11 cellular contexts compared by ENCODE assay signal in the genomic region with DNA sequence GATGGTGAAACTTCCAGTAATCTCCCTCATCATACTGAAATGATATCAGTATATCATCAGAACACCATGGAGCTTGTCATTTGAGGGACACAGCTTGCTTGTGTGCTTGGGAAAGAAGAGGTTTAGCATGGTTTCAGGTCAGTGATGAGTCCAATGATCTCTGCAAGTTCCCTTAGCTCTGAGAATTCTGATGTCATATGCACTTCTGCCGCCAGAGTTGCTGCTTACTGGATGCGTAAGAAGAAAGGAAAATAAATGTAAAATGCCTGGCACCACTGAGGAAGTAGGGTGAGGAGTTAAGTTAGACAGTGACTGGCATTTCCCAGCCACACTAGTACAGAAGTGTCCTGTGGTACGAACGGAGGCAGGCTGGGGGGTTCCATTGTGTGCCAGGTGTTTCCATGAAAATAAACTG. TPM values are rescaled to one million over a fixed set of nuclear protein-coding genes. Genes with fewer than 3 reads are reported as not detected.
DNase-seq lines count a peak whose midpoint lies in the region; ATAC-seq, FAIRE-seq and TF ChIP-seq lines count a peak whose summit lies in the region.
"Had no signal": no experiment of that assay in that cellular context is flagged by ENCODE, and none has a peak within 500 bp of the region (broad histone marks: within the 10 kb centered on the region; RNA-seq: fewer than 3 reads in every experiment).

No MANE protein-coding gene starts in this region.

- H4K20me1 ChIP-seq in HepG2 (ENCODE audit: insufficient read depth, low read length) = no peaks in the 10 kb centered on the region
- H4K20me1 ChIP-seq in GM12878 (ENCODE audit: control insufficient read depth, insufficient read depth) = no peaks in the 10 kb centered on the region

- 75% methylated on average over 4 of the region's 4 CpGs for WGBS in liver
- 65% methylated on average over 4 of the region's 4 CpGs for WGBS in HepG2 (ENCODE audit: low lambda C conversion rate)
- WGBS in GM12878 (ENCODE audit: insufficient coverage, insufficient replicate concordance, low lambda C conversion rate, missing lambda C conversion rate) = 84% methylated on average over 4 of the region's 4 CpGs

- ATAC-seq in HepG2 = no peak
- no peak for ATAC-seq in GM12878

- H2AFZ ChIP-seq in HepG2 (ENCODE audit: low read length) (no peak overlapping the region), GM12878 (ENCODE audit: control insufficient read depth, low read depth, low read length) (no peak overlapping the region)
- H2AFZ ChIP-seq: neural progenitor cell had no signal

- FAIRE-seq in HepG2 (lab: Jason Lieb, UNC) (no peak), GM12878 (lab: Jason Lieb, UNC) (no peak)
- FAIRE-seq: frontal cortex had no signal

- H3K9ac ChIP-seq in liver (ENCODE audit: low read depth in 1 of 2, low read length in 2 of 2) = no peak overlapping the region
- H3K9ac ChIP-seq in HepG2 (ENCODE audit: insufficient read depth, low read depth, low read length) = no peak overlapping the region
- H3K9ac ChIP-seq in GM12878 (ENCODE audit: control insufficient read depth, insufficient read depth, low read length) = 0 out of 2 replicates have a peak overlapping the region, but pooled peaks have one; percentile 9
- H3K9ac ChIP-seq in mucosa of rectum (ENCODE audit: low read depth in 1 of 2, low read length in 2 of 2) = no peak overlapping the region
- H3K9ac ChIP-seq: neural progenitor cell had no signal

- no peaks in the 10 kb centered on the region for H3K27me3 ChIP-seq in liver (ENCODE audit: control insufficient read depth in 4 of 4, insufficient read depth in 4 of 4, low read length in 3 of 4)
- H3K27me3 ChIP-seq in HepG2 (ENCODE audit: control insufficient read depth in 1 of 2, insufficient read depth in 2 of 2, low read length in 2 of 2) = peaks cover 0 to 1% of the 10 kb centered on the region in 2 experiments; a peak in 1 of 5 replicates
- H3K27me3 ChIP-seq in GM12878 (replicated peaks in 1 of 2; ENCODE audit: control insufficient read depth in 2 of 2, insufficient read depth in 2 of 2, low read length in 1 of 2) = no peaks in the 10 kb centered on the region
- no peaks in the 10 kb centered on the region for H3K27me3 ChIP-seq in mucosa of rectum (ENCODE audit: control insufficient read depth in 2 of 2, insufficient read depth in 2 of 2, low read length in 2 of 2)
- H3K27me3 ChIP-seq in vagina = no peaks in the 10 kb centered on the region
- H3K27me3 ChIP-seq: neural progenitor cell had no signal

- CTCF ChIA-PET in HepG2 (lab: Yijun Ruan, JAX; ENCODE audit: low intra/inter-chr PET ratio, low total read pairs) (no interaction called here), GM12878 (lab: Yijun Ruan, JAX) (interaction anchor here (1.0 to 1.6 kb wide), 4 partner anchors 13 to 45 kb away, joined by 3 to 4 read pairs (median 4); no protein-coding TSS in a partner anchor)

- no peak for TF ChIP-seq EP300 in HepG2 (IDR thresholded peaks at IDR 0.05; ENCODE audit: low read depth in 2 of 2, low read length in 2 of 2)
- TF ChIP-seq EP300 in HepG2 (CRISPR knock-in tag; IDR thresholded peaks at IDR 0.05; ENCODE audit: borderline replicate concordance) = no peak
- no peak for TF ChIP-seq EP300 in GM12878 (IDR thresholded peaks at IDR 0.05; ENCODE audit: borderline replicate concordance in 1 of 2, control insufficient read depth in 1 of 2, low read depth in 2 of 2, low read length in 2 of 2)

- no peak overlapping the region for H3K4me3 ChIP-seq in liver (ENCODE audit: low read depth in 1 of 3, low read length in 3 of 3)
- no peak overlapping the region for H3K4me3 ChIP-seq in HepG2 (replicated peaks in 1 of 3; ENCODE audit: insufficient read depth in 1 of 3, low read depth in 2 of 3, low read length in 3 of 3)
- H3K4me3 ChIP-seq in GM12878 = no peak overlapping the region
- peak overlapping the region in 1 of 2 donors; percentile 23 for H3K4me3 ChIP-seq in mucosa of rectum (ENCODE audit: low read length in 2 of 2)
- H3K4me3 ChIP-seq in vagina = no peak overlapping the region
- H3K4me3 ChIP-seq: neural progenitor cell had no signal

- H3K9me3 ChIP-seq in liver (ENCODE audit: control insufficient read depth in 4 of 4, low read length in 3 of 4) (no peaks in the 10 kb centered on the region), HepG2 (ENCODE audit: low read length) (no peaks in the 10 kb centered on the region), GM12878 (replicated peaks; ENCODE audit: control insufficient read depth, insufficient read depth, low read length) (no peaks in the 10 kb centered on the region; the same call in 2 of the 3 replicates), mucosa of rectum (ENCODE audit: control insufficient read depth in 2 of 2, low read length in 2 of 2) (no peaks in the 10 kb centered on the region), vagina (no peaks in the 10 kb centered on the region)

- TF ChIP-seq POLR2A in HepG2 (IDR thresholded peaks at IDR 0.05; ENCODE audit: insufficient read depth in 1 of 2, low read depth in 2 of 2, low read length in 2 of 2) = no peak
- TF ChIP-seq POLR2A in GM12878 (IDR thresholded peaks at IDR 0.05; ENCODE audit: low read depth, low read length) = no peak
- TF ChIP-seq POLR2A in vagina (IDR thresholded peaks at IDR 0.05) = no peak

- H3K36me3 ChIP-seq in liver (ENCODE audit: control insufficient read depth in 4 of 4, insufficient read depth in 3 of 4, low read depth in 1 of 4, low read length in 3 of 4) (no peaks in the 10 kb centered on the region), HepG2 (replicated peaks in 1 of 2; ENCODE audit: control insufficient read depth in 1 of 2, insufficient read depth in 2 of 2, low read length in 2 of 2) (no peaks in the 10 kb centered on the region), GM12878 (ENCODE audit: control insufficient read depth in 2 of 2, insufficient read depth in 2 of 2, low read length in 1 of 2) (peaks cover 0 to 2% of the 10 kb centered on the region in 2 experiments; a peak in 2 of 4 replicates), mucosa of rectum (ENCODE audit: control insufficient read depth in 2 of 2, insufficient read depth in 2 of 2, low read length in 2 of 2) (no peaks in the 10 kb centered on the region), vagina (no peaks in the 10 kb centered on the region)
- H3K36me3 ChIP-seq: neural progenitor cell had no signal

- TF ChIP-seq RAD21 in liver (IDR thresholded peaks at IDR 0.05) = no peak
- TF ChIP-seq RAD21 in HepG2 (CRISPR knock-in tag; IDR thresholded peaks at IDR 0.05) = no peak
- peak; percentile 5; the same call in 1 of the 2 replicates for TF ChIP-seq RAD21 in GM12878 (IDR thresholded peaks at IDR 0.05; ENCODE audit: insufficient read depth, low read depth, low read length)

- H3K4me1 ChIP-seq in liver (ENCODE audit: control insufficient read depth in 4 of 4, insufficient read depth in 4 of 4, low read length in 3 of 4) = peaks cover 0 to 3% (median 0%) of the 10 kb centered on the region in 4 donors
- H3K4me1 ChIP-seq in HepG2 (ENCODE audit: insufficient read depth, low read length) = no peaks in the 10 kb centered on the region
- peaks cover 66% of the 10 kb centered on the region for H3K4me1 ChIP-seq in GM12878 (ENCODE audit: control insufficient read depth, insufficient read depth, low read length)
- peaks cover 0 to 3% of the 10 kb centered on the region in 2 donors for H3K4me1 ChIP-seq in mucosa of rectum (ENCODE audit: control insufficient read depth in 2 of 2, insufficient read depth in 2 of 2, low read length in 2 of 2)
- H3K4me1 ChIP-seq in vagina = peaks cover 74% of the 10 kb centered on the region
- H3K4me1 ChIP-seq: neural progenitor cell had no signal

- RAD21 ChIA-PET in GM12878 (lab: Charles Lee; ENCODE audit: unreplicated experiment) = interaction anchor here (1.1 to 4.6 kb wide), 7 partner anchors 14 to 98 kb away, joined by 3 to 22 read pairs (median 12); no protein-coding TSS in a partner anchor

- intact Hi-C loops in HepG2 (cut with micrococcal nuclease; ENCODE audit: unreplicated experiment) (no loop called here), GM12878 (cut with micrococcal nuclease; ENCODE audit: unreplicated experiment) (loop anchor here (5.0 kb wide), 2 partner anchors 43 to 93 kb away; no protein-coding TSS in a partner anchor), vagina (cut with DNase I) (no loop called here)

- H3K4me2 ChIP-seq in HepG2 (ENCODE audit: low read depth, low read length) (no peak overlapping the region), GM12878 (ENCODE audit: control insufficient read depth, insufficient read depth) (peak overlapping the region; percentile 57)
- H3K4me2 ChIP-seq: neural progenitor cell had no signal

- H3K27ac ChIP-seq in liver (ENCODE audit: low read depth in 1 of 2, low read length in 2 of 2) = peak overlapping the region; percentile 53 to 67
- no peak overlapping the region for H3K27ac ChIP-seq in HepG2 (ENCODE audit: extremely low read length, insufficient read depth, low read length)
- H3K27ac ChIP-seq in GM12878 (ENCODE audit: control insufficient read depth, insufficient read depth) = peak overlapping the region; percentile 74
- peak overlapping the region; percentile 31 to 61 for H3K27ac ChIP-seq in mucosa of rectum (ENCODE audit: low read depth in 2 of 2, low read length in 2 of 2)
- peak overlapping the region; percentile 62 for H3K27ac ChIP-seq in vagina
- H3K27ac ChIP-seq: neural progenitor cell had no signal

- no TSS peak for BruUV-seq in HepG2 (replicated peaks; lab: Mats Ljungman, UMichigan)
- BruUV-seq in GM12878 (replicated peaks; lab: Mats Ljungman, UMichigan) = no TSS peak

- TF ChIP-seq CTCF in liver (IDR thresholded peaks at IDR 0.05; ENCODE audit: low read depth, low read length, missing input control) (no peak), HepG2 (CRISPR knock-in tag; IDR thresholded peaks at IDR 0.05) (no peak), GM12878 (IDR thresholded peaks at IDR 0.05 in 2 of 3, conservative IDR thresholded peaks at IDR 0.05 in 1 of 3; ENCODE audit: control insufficient read depth in 2 of 3, extremely low read depth in 1 of 3, insufficient read depth in 1 of 3, low read depth in 3 of 3, low read length in 3 of 3) (no peak), vagina (IDR thresholded peaks at IDR 0.05) (no peak)

- POLR2A ChIA-PET in HepG2 (lab: Yijun Ruan, JAX) (no interaction called here), GM12878 (lab: Charles Lee) (interaction anchor here (0.6 to 8.3 kb wide), 7 partner anchors 10 to 46 kb away, joined by 3 to 74 read pairs (median 7); no protein-coding TSS in a partner anchor)

- no peak for DNase-seq in HepG2 (ENCODE audit: low spot score)
- DNase-seq in GM12878 (ENCODE audit: low read depth, low spot score) = no peak
- no peak for DNase-seq in vagina (ENCODE audit: extremely low spot score in 2 of 2)
- DNase-seq in HK-2 (ENCODE audit: unreplicated experiment) = no peak
- DNase-seq in SK-N-DZ (ENCODE audit: low spot score) = no peak
- no peak for DNase-seq in epidermal melanocyte (ENCODE audit: insufficient read length, low spot score)
- DNase-seq: H9 had no signal

- in situ Hi-C loops in HepG2 (cut with HindIII; ENCODE audit: extremely low pct_ligation_motif_present, low pct_unique_long_range_greater_than_20kb) = no loop called here
- in situ Hi-C loops in GM12878 (cut with MboI) = no loop called here

- SMC1A ChIA-PET in GM12878 (lab: Charles Lee; ENCODE audit: uncharacterized antibody, unreplicated experiment) = interaction anchor here (0.7 to 8.4 kb wide), 14 partner anchors 9 to 96 kb away, joined by 3 to 66 read pairs (median 7); no protein-coding TSS in a partner anchor

- H3K79me2 ChIP-seq in HepG2 (ENCODE audit: insufficient read depth, low read length) (no peaks in the 10 kb centered on the region), GM12878 (ENCODE audit: control insufficient read depth, insufficient read depth, low read length) (peaks cover 94% of the 10 kb centered on the region)

RNA-seq across cellular contexts. Expression of a gene that starts 22.6 kb away (rescaled TPM):
- total RNA-seq in liver = 10 to 100 TPM in 1 of 2 donors, 1 to 10 TPM in 1; 9.3 to 13.7 TPM
- 1 to 10 TPM; 3.9 to 4.7 TPM for polyA plus RNA-seq in liver
- 1.3 and 1.9 TPM in 2 replicates for total RNA-seq in HepG2 (2016; rRNA removed; fragmentation: Illumina TruSeq; extraction: Trizol)
- 0.40 and 0.44 TPM in 2 replicates for total RNA-seq in HepG2 (2016; cell fraction: cytosol; rRNA removed; fragmentation: Illumina TruSeq; extraction: Trizol; ENCODE audit: low read depth)
- 1.0 and 1.8 TPM in 2 replicates for total RNA-seq in HepG2 (2016; cell fraction: insoluble cytoplasmic fraction; rRNA removed; fragmentation: Illumina TruSeq; extraction: Trizol)
- total RNA-seq in HepG2 (2016; cell fraction: membrane; rRNA removed; fragmentation: Illumina TruSeq; extraction: Trizol) = 0.93 and 1.4 TPM in 2 replicates
- total RNA-seq in HepG2 (2016; cell fraction: nucleus; rRNA removed; fragmentation: Illumina TruSeq; extraction: Trizol) = 2.2 and 3.9 TPM in 2 replicates
- 0.47 and 0.48 TPM in 2 replicates for polyA plus RNA-seq in HepG2 (2011; rRNA removed)
- polyA plus RNA-seq in HepG2 (2011; cell fraction: cytosol; rRNA removed) = 0.31 and 0.72 TPM in 2 replicates
- 0.48 and 0.74 TPM in 2 replicates for polyA plus RNA-seq in HepG2 (2011; cell fraction: nucleus; rRNA removed)
- 0.24 and 1.3 TPM in 2 replicates for polyA plus RNA-seq in HepG2 (2012)
- polyA plus RNA-seq in HepG2 (2016; cell fraction: cytosol; fragmentation: Illumina TruSeq; extraction: Trizol; ENCODE audit: low read depth) = 0.06 and 0.10 TPM in 2 replicates
- 0.99 and 1.9 TPM in 2 replicates for polyA plus RNA-seq in HepG2 (2016; cell fraction: insoluble cytoplasmic fraction; fragmentation: Illumina TruSeq; extraction: Trizol; ENCODE audit: low read depth)
- polyA plus RNA-seq in HepG2 (2016; cell fraction: membrane; fragmentation: Illumina TruSeq; extraction: Trizol; ENCODE audit: low read depth) = 0.19 and 0.48 TPM in 2 replicates
- 0.91 and 1.4 TPM in 2 replicates for polyA plus RNA-seq in HepG2 (2016; cell fraction: nucleus; fragmentation: Illumina TruSeq; extraction: Trizol; ENCODE audit: insufficient read depth, low read depth)
- polyA minus RNA-seq in HepG2 (2011; rRNA and poly(A)+ RNA removed; ENCODE audit: low replicate concordance) = 1.9 and 3.2 TPM in 2 replicates
- 1.7 TPM in 1 of 2 replicates, not detected in the other for polyA minus RNA-seq in HepG2 (2011; cell fraction: cytosol; rRNA and poly(A)+ RNA removed)
- 1.2 and 1.3 TPM in 2 replicates for polyA minus RNA-seq in HepG2 (2011; cell fraction: nucleus; rRNA and poly(A)+ RNA removed)
- total RNA-seq in GM12878 (2013; cell fraction: nucleolus; rRNA removed) = 466 and 549 TPM in 2 replicates
- 53.9 and 62.9 TPM in 2 replicates for total RNA-seq in GM12878 (2014; rRNA removed)
- 36.0 and 36.3 TPM in 2 replicates for total RNA-seq in GM12878 (2014; rRNA removed; fragmentation: Illumina TruSeq; extraction: Trizol)
- 32.0 and 38.7 TPM in 2 replicates for total RNA-seq in GM12878 (2021)
- 31.1 TPM for polyA plus RNA-seq in GM12878 (2011; ENCODE audit: low read depth)
- 115 and 140 TPM in 2 replicates for polyA plus RNA-seq in GM12878 (2011; rRNA removed)
- polyA plus RNA-seq in GM12878 (2011; cell fraction: cytosol; rRNA removed) = 163 and 194 TPM in 2 replicates
- polyA plus RNA-seq in GM12878 (2011; cell fraction: nucleus; rRNA removed) = 129 and 155 TPM in 2 replicates
- polyA plus RNA-seq in GM12878 (2012) = 60.0 and 70.9 TPM in 2 replicates
- polyA plus RNA-seq in GM12878 (2014; fragmentation: Illumina TruSeq; extraction: Trizol) = 34.2 and 45.3 TPM in 2 replicates
- polyA plus RNA-seq in GM12878 (2014; fragmentation: Nextera tagmentation; extraction: Ambion mirVana) = 10 to 100 TPM; 10.7 to 12.0 TPM
- 22.0 and 32.3 TPM in 2 replicates for polyA plus RNA-seq in GM12878 (2014; rRNA removed)
- 10 to 100 TPM; 32.3 to 34.6 TPM for polyA plus RNA-seq in GM12878 (2016; fragmentation: Nextera tagmentation; extraction: Ambion mirVana)
- 356 and 399 TPM in 2 replicates for polyA minus RNA-seq in GM12878 (2011; rRNA and poly(A)+ RNA removed)
- 73.1 and 84.4 TPM in 2 replicates for polyA minus RNA-seq in GM12878 (2011; cell fraction: cytosol; rRNA and poly(A)+ RNA removed)
- 219 and 500 TPM in 2 replicates for polyA minus RNA-seq in GM12878 (2011; cell fraction: nucleus; rRNA and poly(A)+ RNA removed)
- 43.0 TPM for total RNA-seq in vagina
- 0.25 and 0.28 TPM in 2 replicates for polyA plus RNA-seq in SK-N-DZ (2014; cell fraction: cytosol; rRNA removed)
- polyA plus RNA-seq in SK-N-DZ (2014; cell fraction: nucleus; rRNA removed) = 3.3 TPM in 1 of 2 replicates, not detected in the other
